18 cellular contexts compared by ENCODE assay signal in the genomic region with DNA sequence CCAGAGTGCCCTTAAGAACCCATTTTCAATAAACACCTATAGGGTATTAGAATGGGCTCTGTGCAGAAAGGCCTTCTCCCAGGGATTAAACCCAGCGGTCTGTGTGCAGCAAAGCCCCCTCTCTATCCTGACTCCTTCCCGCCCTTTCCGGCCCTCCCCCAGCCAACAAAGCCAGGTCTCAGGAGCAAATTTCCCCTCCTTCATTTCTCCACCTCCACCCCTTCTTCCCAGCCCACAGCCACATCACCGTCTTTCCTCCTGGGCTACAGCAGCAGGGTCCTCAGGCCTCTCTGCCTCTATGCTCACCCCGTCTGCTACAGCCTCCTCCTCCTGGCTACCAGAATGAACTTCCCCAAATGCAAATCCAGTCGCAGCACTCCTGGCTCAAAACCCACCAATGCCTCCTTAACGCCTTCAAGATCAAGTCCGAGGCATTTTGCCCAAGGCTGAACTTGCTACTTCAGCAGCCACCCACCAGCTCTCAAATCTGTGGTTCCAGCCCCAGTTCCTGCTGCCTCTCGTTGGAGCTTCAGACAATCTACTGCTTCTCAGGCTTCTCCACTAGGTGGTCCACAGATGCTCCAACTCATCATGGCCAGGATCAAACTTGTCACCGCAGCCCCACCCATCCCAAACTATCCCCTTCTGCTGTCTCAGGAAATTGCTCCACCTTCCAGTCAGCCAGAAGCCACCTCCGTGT.
DNase-seq lines count a peak whose midpoint lies in the region; ATAC-seq and TF ChIP-seq lines count a peak whose summit lies in the region.
"Had no signal": no experiment of that assay in that cellular context is flagged by ENCODE, and none has a peak within 500 bp of the region (broad histone marks: within the 10 kb centered on the region; RNA-seq: fewer than 3 reads in every experiment).

No MANE protein-coding gene starts in this region.

- no peaks in the 10 kb centered on the region for H3K9me3 Mint-ChIP-seq in CD4-positive, alpha-beta T cell
- H3K9me3 Mint-ChIP-seq: activated CD4-positive, alpha-beta memory T cell treated with anti-CD3 and anti-CD28 coated beads for 36 hours had no signal

- H3K27me3 Mint-ChIP-seq in CD4-positive, alpha-beta T cell, result no peaks in the 10 kb centered on the region
- H3K27me3 Mint-ChIP-seq: activated CD4-positive, alpha-beta memory T cell treated with anti-CD3 and anti-CD28 coated beads for 36 hours; stimulated activated memory B cell treated with anti-CD40 and anti-IgM and Interleukin-4, amounts not matched to agents 10 μg/mL and 1 μg/mL and 100 μg/mL, for 72 hours had no signal

- no peak for DNase-seq in CD4-positive, alpha-beta T cell
- peak; percentile 64 for DNase-seq in Jurkat, Clone E6-1 (ENCODE audit: low read depth, low spot score)
- peak in 6 of 10 donors; percentile 24 to 62 (median 44) for DNase-seq in dorsolateral prefrontal cortex
- DNase-seq in amygdala (lab: John Stamatoyannopoulos, UW), result no peak
- no peak for DNase-seq in GM10248 (ENCODE audit: extremely low spot score)
- DNase-seq: activated CD4-positive, alpha-beta memory T cell treated with anti-CD3 and anti-CD28 coated beads for 36 hours; hippocampal formation; kidney glomerular epithelial cell; NCI-H1930; NCI-H446 treated with DMSO at 0.1 percent for 48 hours; Right ventricle myocardium superior; transverse colon had no signal

- peak; percentile 20 for ATAC-seq in CD4-positive, alpha-beta T cell (ENCODE audit: poor library complexity)
- no peak for ATAC-seq in HG03354 (IDR thresholded peaks at IDR 0.05; ENCODE audit: poor library complexity, severe bottlenecking, unreplicated experiment)
- ATAC-seq: stimulated activated memory B cell treated with anti-CD40 and anti-IgM and Interleukin-4, amounts not matched to agents 10 μg/mL and 1 μg/mL and 100 μg/mL, for 72 hours had no signal

- H3K36me3 ChIP-seq in neutrophil, result no peaks in the 10 kb centered on the region
- H3K36me3 ChIP-seq: right atrium auricular region, transverse colon had no signal

- peak overlapping the region; percentile 46 for H3K4me3 ChIP-seq in Jurkat, Clone E6-1 (ENCODE audit: low read length)
- H3K4me3 ChIP-seq in dorsolateral prefrontal cortex (peak overlapping the region in 1 of 59 donors; percentile 1), neutrophil (ENCODE audit: low read depth in 1 of 2, low read length in 1 of 2) (peak overlapping the region; percentile 49 to 51)
- H3K4me3 ChIP-seq: K562, right atrium auricular region, transverse colon had no signal

- H3K4me3 Mint-ChIP-seq in CD4-positive, alpha-beta T cell, result no peak overlapping the region
- H3K4me3 Mint-ChIP-seq: activated CD4-positive, alpha-beta memory T cell treated with anti-CD3 and anti-CD28 coated beads for 36 hours; stimulated activated memory B cell treated with anti-CD40 and anti-IgM and Interleukin-4, amounts not matched to agents 10 μg/mL and 1 μg/mL and 100 μg/mL, for 72 hours had no signal

- no peak overlapping the region for H3K27ac ChIP-seq in CD4-positive, alpha-beta T cell (ENCODE audit: low read depth, low read length)
- H3K27ac ChIP-seq in dorsolateral prefrontal cortex, result no peak overlapping the region
- peak overlapping the region; percentile 72 for H3K27ac ChIP-seq in neutrophil
- H3K27ac ChIP-seq: right atrium auricular region, transverse colon, VCaP had no signal

- CTCF ChIA-PET in CD4-positive, alpha-beta T cell (lab: Charles Lee), result no interaction called here
- CTCF ChIA-PET in GM10248 (lab: Yijun Ruan, JAX), result no interaction called here

- peaks cover 21% of the 10 kb centered on the region for H3K4me1 Mint-ChIP-seq in CD4-positive, alpha-beta T cell (ENCODE audit: low read depth)
- H3K4me1 Mint-ChIP-seq: stimulated activated memory B cell treated with anti-CD40 and anti-IgM and Interleukin-4, amounts not matched to agents 10 μg/mL and 1 μg/mL and 100 μg/mL, for 72 hours had no signal

- peaks cover 3 to 45% of the 10 kb centered on the region in 2 experiments for H3K4me1 ChIP-seq in neutrophil (ENCODE audit: control insufficient read depth in 1 of 2, insufficient read depth in 1 of 2, low read depth in 1 of 2, low read length in 1 of 2)
- H3K4me1 ChIP-seq: right atrium auricular region, transverse colon had no signal

- H3K27ac Mint-ChIP-seq in CD4-positive, alpha-beta T cell, result no peak overlapping the region
- H3K27ac Mint-ChIP-seq: activated CD4-positive, alpha-beta memory T cell treated with anti-CD3 and anti-CD28 coated beads for 36 hours; stimulated activated memory B cell treated with anti-CD40 and anti-IgM and Interleukin-4, amounts not matched to agents 10 μg/mL and 1 μg/mL and 100 μg/mL, for 72 hours had no signal

- no peaks in the 10 kb centered on the region for H3K27me3 ChIP-seq in CD4-positive, alpha-beta T cell (ENCODE audit: control insufficient read depth, insufficient read depth, low read length)
- H3K27me3 ChIP-seq in dorsolateral prefrontal cortex (peaks cover 0 to 5% (median 0%) of the 10 kb centered on the region in 45 donors), neutrophil (no peaks in the 10 kb centered on the region)
- H3K27me3 ChIP-seq: right atrium auricular region, transverse colon had no signal

- intact Hi-C loops in CD4-positive, alpha-beta T cell (cut with DNase I, micrococcal nuclease), result no loop called here
- intact Hi-C loops in dorsolateral prefrontal cortex (cut with DNase I), result no loop called here

- H3K9me3 ChIP-seq in CD4-positive, alpha-beta T cell (ENCODE audit: control insufficient read depth, low read length), result no peaks in the 10 kb centered on the region
- no peaks in the 10 kb centered on the region for H3K9me3 ChIP-seq in neutrophil
- H3K9me3 ChIP-seq: right atrium auricular region, transverse colon had no signal

- H3K36me3 Mint-ChIP-seq in CD4-positive, alpha-beta T cell (ENCODE audit: low read depth), result no peaks in the 10 kb centered on the region
- H3K36me3 Mint-ChIP-seq: activated CD4-positive, alpha-beta memory T cell treated with anti-CD3 and anti-CD28 coated beads for 36 hours; stimulated activated memory B cell treated with anti-CD40 and anti-IgM and Interleukin-4, amounts not matched to agents 10 μg/mL and 1 μg/mL and 100 μg/mL, for 72 hours had no signal

- TF ChIP-seq CTCF in CD4-positive, alpha-beta T cell (IDR thresholded peaks at IDR 0.05), result no peak
- TF ChIP-seq CTCF in dorsolateral prefrontal cortex (IDR thresholded peaks at IDR 0.05 in 54 of 56, conservative IDR thresholded peaks at IDR 0.05 in 2 of 56; ENCODE audit: low read depth in 1 of 56, partially characterized antibody in 56 of 56) (peak in 1 of 56 donors; percentile 9), neutrophil (IDR thresholded peaks at IDR 0.05) (no peak), GM10248 (IDR thresholded peaks at IDR 0.05; ENCODE audit: control extremely low read depth, extremely low read depth, low read depth, missing control alignments) (no peak)

- POLR2A ChIA-PET in CD4-positive, alpha-beta T cell (lab: Charles Lee), result interaction anchor here (0.9 kb wide), 1 partner anchor 10 kb away, joined by 3 read pairs; no protein-coding TSS in a partner anchor
- POLR2A ChIA-PET in GM10248 (lab: Yijun Ruan, JAX), result no interaction called here

Comparison
In these comparisons a context has a peak if more than half of its experiments do, and no peak if none do; other contexts are left out.
1. DNase-seq: peak in Jurkat, Clone E6-1 (single experiment) and dorsolateral prefrontal cortex (6 of 10); none in CD4-positive, alpha-beta T cell (0 of 10), amygdala (0 of 56) and GM10248 (single experiment).